Comparison of ENCODE assay signal across 1 cellular context in the genomic region with DNA sequence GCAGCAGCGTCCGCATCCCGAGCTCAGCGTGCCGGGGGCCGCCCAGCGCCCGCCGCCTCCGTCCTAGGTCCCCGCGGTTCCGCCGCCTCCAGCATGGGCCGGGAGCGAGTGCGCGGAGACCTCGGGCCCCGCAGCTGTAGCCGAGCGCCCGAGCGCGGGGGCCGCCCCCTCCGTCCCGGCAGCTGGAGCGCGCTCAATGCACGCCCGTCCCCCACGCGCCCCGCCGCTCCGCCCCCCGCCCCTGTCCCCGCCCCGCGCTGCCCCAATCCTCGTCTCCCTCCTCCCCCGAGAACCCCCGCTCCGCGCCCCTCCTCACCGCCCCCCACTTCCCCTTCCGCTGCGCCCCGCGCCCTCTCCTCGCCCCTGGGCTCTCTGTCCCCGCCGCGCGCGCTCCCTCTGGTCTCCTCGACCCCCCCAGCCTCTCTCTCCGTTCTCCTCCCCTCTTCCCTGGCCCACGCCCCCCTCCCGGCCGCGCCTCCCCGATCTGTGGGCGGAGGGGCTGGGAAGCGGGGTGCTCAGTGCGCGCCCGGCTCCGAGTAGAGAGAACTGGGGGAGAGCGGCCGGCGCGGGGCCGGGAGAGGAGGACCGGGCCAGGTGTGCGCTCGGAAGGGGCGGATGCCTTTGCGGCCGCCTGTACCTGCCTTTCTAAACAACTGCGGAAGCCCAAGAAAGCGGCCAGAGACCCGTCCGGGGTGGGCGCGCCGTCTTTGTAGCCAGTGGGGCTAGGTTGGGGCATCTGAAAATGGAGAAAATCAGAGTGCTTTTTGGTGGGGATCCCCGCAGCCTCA.
TF ChIP-seq lines count a peak whose summit lies in the region.

A gene with protein sequence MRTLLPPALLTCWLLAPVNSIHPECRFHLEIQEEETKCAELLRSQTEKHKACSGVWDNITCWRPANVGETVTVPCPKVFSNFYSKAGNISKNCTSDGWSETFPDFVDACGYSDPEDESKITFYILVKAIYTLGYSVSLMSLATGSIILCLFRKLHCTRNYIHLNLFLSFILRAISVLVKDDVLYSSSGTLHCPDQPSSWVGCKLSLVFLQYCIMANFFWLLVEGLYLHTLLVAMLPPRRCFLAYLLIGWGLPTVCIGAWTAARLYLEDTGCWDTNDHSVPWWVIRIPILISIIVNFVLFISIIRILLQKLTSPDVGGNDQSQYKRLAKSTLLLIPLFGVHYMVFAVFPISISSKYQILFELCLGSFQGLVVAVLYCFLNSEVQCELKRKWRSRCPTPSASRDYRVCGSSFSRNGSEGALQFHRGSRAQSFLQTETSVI (minus strand): TSS at position 112 of the 788 bp plus-strand sequence. CDS start 96 bp downstream, at position 16.

TF ChIP-seq in GM23338, 12 proteins besides CTCF, POLR2A, EP300 and RAD21 (continued from another document):
- no peak for TF ChIP-seq EZH2phosphoT487 (IDR thresholded peaks at IDR 0.05; ENCODE audit: unreplicated experiment)
- TF ChIP-seq, protein P1, sequence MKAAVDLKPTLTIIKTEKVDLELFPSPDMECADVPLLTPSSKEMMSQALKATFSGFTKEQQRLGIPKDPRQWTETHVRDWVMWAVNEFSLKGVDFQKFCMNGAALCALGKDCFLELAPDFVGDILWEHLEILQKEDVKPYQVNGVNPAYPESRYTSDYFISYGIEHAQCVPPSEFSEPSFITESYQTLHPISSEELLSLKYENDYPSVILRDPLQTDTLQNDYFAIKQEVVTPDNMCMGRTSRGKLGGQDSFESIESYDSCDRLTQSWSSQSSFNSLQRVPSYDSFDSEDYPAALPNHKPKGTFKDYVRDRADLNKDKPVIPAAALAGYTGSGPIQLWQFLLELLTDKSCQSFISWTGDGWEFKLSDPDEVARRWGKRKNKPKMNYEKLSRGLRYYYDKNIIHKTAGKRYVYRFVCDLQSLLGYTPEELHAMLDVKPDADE (IDR thresholded peaks at IDR 0.05) = no peak
- no peak for TF ChIP-seq POLR2AphosphoS5 (IDR thresholded peaks at IDR 0.05; ENCODE audit: low read depth)
- TF ChIP-seq STAT1 (IDR thresholded peaks at IDR 0.05; ENCODE audit: unreplicated experiment) = no peak
- TF ChIP-seq, protein P2, sequence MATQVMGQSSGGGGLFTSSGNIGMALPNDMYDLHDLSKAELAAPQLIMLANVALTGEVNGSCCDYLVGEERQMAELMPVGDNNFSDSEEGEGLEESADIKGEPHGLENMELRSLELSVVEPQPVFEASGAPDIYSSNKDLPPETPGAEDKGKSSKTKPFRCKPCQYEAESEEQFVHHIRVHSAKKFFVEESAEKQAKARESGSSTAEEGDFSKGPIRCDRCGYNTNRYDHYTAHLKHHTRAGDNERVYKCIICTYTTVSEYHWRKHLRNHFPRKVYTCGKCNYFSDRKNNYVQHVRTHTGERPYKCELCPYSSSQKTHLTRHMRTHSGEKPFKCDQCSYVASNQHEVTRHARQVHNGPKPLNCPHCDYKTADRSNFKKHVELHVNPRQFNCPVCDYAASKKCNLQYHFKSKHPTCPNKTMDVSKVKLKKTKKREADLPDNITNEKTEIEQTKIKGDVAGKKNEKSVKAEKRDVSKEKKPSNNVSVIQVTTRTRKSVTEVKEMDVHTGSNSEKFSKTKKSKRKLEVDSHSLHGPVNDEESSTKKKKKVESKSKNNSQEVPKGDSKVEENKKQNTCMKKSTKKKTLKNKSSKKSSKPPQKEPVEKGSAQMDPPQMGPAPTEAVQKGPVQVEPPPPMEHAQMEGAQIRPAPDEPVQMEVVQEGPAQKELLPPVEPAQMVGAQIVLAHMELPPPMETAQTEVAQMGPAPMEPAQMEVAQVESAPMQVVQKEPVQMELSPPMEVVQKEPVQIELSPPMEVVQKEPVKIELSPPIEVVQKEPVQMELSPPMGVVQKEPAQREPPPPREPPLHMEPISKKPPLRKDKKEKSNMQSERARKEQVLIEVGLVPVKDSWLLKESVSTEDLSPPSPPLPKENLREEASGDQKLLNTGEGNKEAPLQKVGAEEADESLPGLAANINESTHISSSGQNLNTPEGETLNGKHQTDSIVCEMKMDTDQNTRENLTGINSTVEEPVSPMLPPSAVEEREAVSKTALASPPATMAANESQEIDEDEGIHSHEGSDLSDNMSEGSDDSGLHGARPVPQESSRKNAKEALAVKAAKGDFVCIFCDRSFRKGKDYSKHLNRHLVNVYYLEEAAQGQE (IDR thresholded peaks at IDR 0.05; ENCODE audit: unreplicated experiment) = no peak
- no peak for TF ChIP-seq ZNF331 (CRISPR knock-in tag; IDR thresholded peaks at IDR 0.05; ENCODE audit: low read depth)
- TF ChIP-seq EZH2 (IDR thresholded peaks at IDR 0.05; ENCODE audit: low read depth, unreplicated experiment) = no peak
- TF ChIP-seq NANOG (IDR thresholded peaks at IDR 0.05; ENCODE audit: borderline replicate concordance) = no peak
